Comparison of ENCODE assay signal across 1 cellular context in the genomic region with DNA sequence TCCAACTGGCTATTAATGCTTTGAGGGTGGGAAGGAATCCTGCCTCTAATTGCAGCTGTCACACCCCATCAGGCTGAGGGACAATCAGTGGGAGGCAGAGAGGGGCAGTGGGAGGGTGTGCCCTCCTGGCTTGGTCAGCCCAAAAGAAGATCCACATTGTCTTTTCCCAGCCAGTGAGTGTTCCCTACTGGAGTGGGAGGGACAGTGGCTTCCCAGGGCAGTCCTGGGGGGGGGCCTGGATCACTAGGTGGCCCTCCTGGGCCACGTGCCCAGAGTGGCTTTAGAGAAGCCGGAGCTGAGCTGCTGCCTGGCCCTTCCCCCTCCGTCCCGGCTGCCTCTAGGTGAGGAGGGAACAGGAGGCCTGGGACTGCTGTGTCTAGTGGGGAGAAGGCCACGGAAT.
TF ChIP-seq lines count a peak whose summit lies in the region.

No MANE protein-coding gene starts in this region.

TF ChIP-seq in H1, 55 proteins besides CTCF, POLR2A, EP300 and RAD21:
- no peak for TF ChIP-seq EGR1 (IDR thresholded peaks at IDR 0.05; ENCODE audit: borderline replicate concordance, low read depth, low read length)
- TF ChIP-seq, protein P1, sequence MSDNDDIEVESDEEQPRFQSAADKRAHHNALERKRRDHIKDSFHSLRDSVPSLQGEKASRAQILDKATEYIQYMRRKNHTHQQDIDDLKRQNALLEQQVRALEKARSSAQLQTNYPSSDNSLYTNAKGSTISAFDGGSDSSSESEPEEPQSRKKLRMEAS (IDR thresholded peaks at IDR 0.05) = peak; percentile 41; the same call in 1 of the 2 replicates
TF ChIP-seq in H1: peak in this region for 1.
